ENCODE assay signal across 10 cellular contexts in genomic region chr22:33896801-33897620, GRCh38. TPM values are rescaled to one million over a fixed set of nuclear protein-coding genes. Genes with fewer than 3 reads are reported as not detected.
A peak's percentile ranks its signal among the peaks of the same experiment; 100 is the strongest.
DNase-seq lines count a peak whose midpoint lies in the region; ATAC-seq, FAIRE-seq and TF ChIP-seq lines count a peak whose summit lies in the region.
"Had no signal": no experiment of that assay in that cellular context is flagged by ENCODE, and none has a peak within 500 bp of the region (broad histone marks: within the 10 kb centered on the region; RNA-seq: fewer than 3 reads in every experiment).

No MANE protein-coding gene starts in this region.

- no peaks in the 10 kb centered on the region for H3K27me3 ChIP-seq in endodermal cell (ENCODE audit: control insufficient read depth, insufficient read depth, low read length, poor library complexity, severe bottlenecking)
- no peaks in the 10 kb centered on the region for H3K27me3 ChIP-seq in trophoblast cell (ENCODE audit: insufficient read depth, low read length)
- H3K27me3 ChIP-seq: MG63 had no signal

- H3K9me3 ChIP-seq in endodermal cell (ENCODE audit: control insufficient read depth, low read length) (no peaks in the 10 kb centered on the region), trophoblast cell (ENCODE audit: insufficient read depth, low read depth, low read length) (peaks cover 2% of the 10 kb centered on the region)
- H3K9me3 ChIP-seq: MG63 had no signal

- H3K4me1 Mint-ChIP-seq in endodermal cell (peaks cover 18% of the 10 kb centered on the region), endothelial cell (ENCODE audit: unreplicated experiment) (peaks cover 18% of the 10 kb centered on the region)

- no peaks in the 10 kb centered on the region for H3K36me3 ChIP-seq in endodermal cell (ENCODE audit: control insufficient read depth, insufficient read depth, low read length)
- H3K36me3 ChIP-seq in trophoblast cell (ENCODE audit: control insufficient read depth in 1 of 2, insufficient read depth in 2 of 2, low read length in 2 of 2): no peaks in the 10 kb centered on the region
- H3K36me3 ChIP-seq: MG63 had no signal

- H3K79me2 ChIP-seq in trophoblast cell (ENCODE audit: control insufficient read depth, insufficient read depth, low read length, poor library complexity): no peaks in the 10 kb centered on the region

- H3K4me2 ChIP-seq in trophoblast cell (ENCODE audit: low read length): no peak overlapping the region

- H3K9ac ChIP-seq in endodermal cell (ENCODE audit: extremely low read depth, low read length, poor library complexity, severe bottlenecking) (no peak overlapping the region), trophoblast cell (ENCODE audit: low read length) (no peak overlapping the region)

- H3K9me3 Mint-ChIP-seq in endodermal cell (peaks cover 6% of the 10 kb centered on the region), endothelial cell (ENCODE audit: unreplicated experiment) (no peaks in the 10 kb centered on the region)

- H2BK120ac ChIP-seq in trophoblast cell (ENCODE audit: insufficient read depth, low read length, poor library complexity): no peak overlapping the region

- no peak overlapping the region for H4K12ac ChIP-seq in trophoblast cell (ENCODE audit: low read depth, low read length)

- no peak overlapping the region for H2AFZ ChIP-seq in trophoblast cell (ENCODE audit: insufficient read depth, low read length, poor library complexity)

- H3K27ac ChIP-seq in endodermal cell (ENCODE audit: low read depth, low read length) (no peak overlapping the region), trophoblast cell (ENCODE audit: low read depth, low read length) (no peak overlapping the region)

- no peak overlapping the region for H2BK5ac ChIP-seq in trophoblast cell (ENCODE audit: low read depth, low read length, poor library complexity)

- peak; percentile 49 for ATAC-seq in HG02973 (IDR thresholded peaks at IDR 0.05; ENCODE audit: unreplicated experiment)
- ATAC-seq in GM18873 (IDR thresholded peaks at IDR 0.05; ENCODE audit: low FRiP score, unreplicated experiment): no peak

- H3K27ac Mint-ChIP-seq in endodermal cell (peak overlapping the region; percentile 59), endothelial cell (ENCODE audit: unreplicated experiment) (no peak overlapping the region)
- H3K27ac Mint-ChIP-seq: activated naive CD8-positive, alpha-beta T cell had no signal

- TF ChIP-seq CTCF in endodermal cell (conservative IDR thresholded peaks at IDR 0.05): no peak
- TF ChIP-seq CTCF in endothelial cell (IDR thresholded peaks at IDR 0.05; ENCODE audit: unreplicated experiment): no peak

- H3K14ac ChIP-seq in trophoblast cell (ENCODE audit: low read length): no peak overlapping the region

- DNase-seq in GM19239 (ENCODE audit: insufficient read length, low spot score): no peak
- DNase-seq in endodermal cell: peak; percentile 76
- no peak for DNase-seq in trophoblast cell
- no peak for DNase-seq in NCI-H1092 (lab: John Stamatoyannopoulos, UW)
- no peak for DNase-seq in D341Med (ENCODE audit: low spot score)
- DNase-seq in endothelial cell (ENCODE audit: low spot score): no peak
- DNase-seq: MG63 had no signal

- H3K79me1 ChIP-seq in trophoblast cell (ENCODE audit: low read length): no peaks in the 10 kb centered on the region

- H3K18ac ChIP-seq in trophoblast cell (ENCODE audit: low read length): no peak overlapping the region

- no peak overlapping the region for H4K91ac ChIP-seq in trophoblast cell (ENCODE audit: low read depth, low read length)

- H3K4ac ChIP-seq in trophoblast cell (ENCODE audit: low read depth, low read length): no peak overlapping the region

- H2AK5ac ChIP-seq in trophoblast cell (ENCODE audit: low read length): no peak overlapping the region

- H4K8ac ChIP-seq in trophoblast cell (ENCODE audit: low read depth, low read length): no peak overlapping the region

- peak overlapping the region; percentile 37 for H3K23ac ChIP-seq in trophoblast cell (ENCODE audit: low read length)

- H3K36me3 Mint-ChIP-seq in endodermal cell (ENCODE audit: low read depth) (no peaks in the 10 kb centered on the region), endothelial cell (ENCODE audit: low read depth, unreplicated experiment) (no peaks in the 10 kb centered on the region)
- H3K36me3 Mint-ChIP-seq: activated naive CD8-positive, alpha-beta T cell had no signal

- peaks cover 3% of the 10 kb centered on the region for H3K4me1 ChIP-seq in endodermal cell (ENCODE audit: control insufficient read depth, insufficient read depth, low read length)
- H3K4me1 ChIP-seq in trophoblast cell (ENCODE audit: control insufficient read depth in 1 of 2, insufficient read depth in 2 of 2, low read length in 2 of 2): peaks cover 3 to 6% of the 10 kb centered on the region in 2 experiments

- peaks cover 70% of the 10 kb centered on the region for H3K27me3 Mint-ChIP-seq in endodermal cell (ENCODE audit: insufficient read depth)
- H3K27me3 Mint-ChIP-seq in endothelial cell (ENCODE audit: unreplicated experiment): peaks cover 4% of the 10 kb centered on the region
- H3K27me3 Mint-ChIP-seq: activated naive CD8-positive, alpha-beta T cell had no signal

- FAIRE-seq in GM19239 (lab: Jason Lieb, UNC): peak; percentile 89

- WGBS in endodermal cell (ENCODE audit: insufficient coverage in 1 of 2, insufficient read length in 1 of 2), 2 experiments: 52 to 62% methylated on average over 5 to 10 of the region's 10 CpGs
- WGBS in trophoblast cell (ENCODE audit: extremely low coverage, insufficient coverage, insufficient read length): no CpG with 5 or more reads among the region's 10 CpGs

- H2BK12ac ChIP-seq in trophoblast cell (ENCODE audit: low read length): no peak overlapping the region

- no peak overlapping the region for H3K4me3 ChIP-seq in endodermal cell (ENCODE audit: low read length)
- no peak overlapping the region for H3K4me3 ChIP-seq in trophoblast cell (ENCODE audit: low read depth, low read length)
- H3K4me3 ChIP-seq: MG63 had no signal

- H3K4me3 Mint-ChIP-seq in endodermal cell (no peak overlapping the region), endothelial cell (ENCODE audit: unreplicated experiment) (no peak overlapping the region)
- H3K4me3 Mint-ChIP-seq: activated naive CD8-positive, alpha-beta T cell had no signal

RNA-seq across cellular contexts. Expression of gene LARGE1, which starts 23.3 kb away (rescaled TPM):
- 10 to 100 TPM; 17.5 to 24.3 TPM for total RNA-seq in endodermal cell
- 24.3 TPM for polyA plus RNA-seq in endodermal cell (2013, experiment 1 of 2)
- 24.5 TPM for polyA plus RNA-seq in endodermal cell (2013, experiment 2 of 2)
- 17.3 and 17.7 TPM in 2 replicates for polyA plus RNA-seq in trophoblast cell (2013)
- 25.4 TPM for total RNA-seq in endothelial cell (ENCODE audit: unreplicated experiment)
